ENCODE assay signal across 22 cellular contexts in the genomic region with DNA sequence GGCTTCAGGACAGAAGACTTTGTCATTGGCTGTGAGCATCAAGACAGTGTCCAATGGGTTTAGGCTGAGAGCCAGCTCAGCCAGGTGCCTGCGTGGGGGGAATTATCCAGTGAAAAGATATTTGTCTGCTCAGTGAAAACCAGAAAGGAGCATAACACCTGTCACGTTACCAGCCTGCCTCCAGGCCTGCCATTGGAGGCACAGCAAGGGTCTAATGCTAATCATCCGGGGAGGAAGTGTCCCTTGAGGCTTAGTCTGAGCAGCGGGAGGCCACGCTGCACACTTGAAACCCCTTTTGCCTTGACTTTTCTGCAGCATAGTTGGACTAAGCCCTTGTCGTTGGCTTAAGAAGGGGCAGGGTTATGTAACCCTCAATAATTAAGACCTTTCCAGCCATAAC.
A peak's percentile ranks its signal among the peaks of the same experiment; 100 is the strongest.
DNase-seq lines count a peak whose midpoint lies in the region; ATAC-seq, FAIRE-seq and TF ChIP-seq lines count a peak whose summit lies in the region.
"Had no signal": no experiment of that assay in that cellular context is flagged by ENCODE, and none has a peak within 500 bp of the region (broad histone marks: within the 10 kb centered on the region; RNA-seq: fewer than 3 reads in every experiment).

No MANE protein-coding gene starts in this region.

- peak overlapping the region; percentile 83 for H3K27ac ChIP-seq in iPS-20b (ENCODE audit: low read length)
- H3K27ac ChIP-seq: sigmoid colon, stomach, upper lobe of right lung had no signal

- H3K36me3 ChIP-seq in iPS-20b (ENCODE audit: insufficient read depth, low read depth, low read length) = no peaks in the 10 kb centered on the region
- H3K36me3 ChIP-seq: sigmoid colon, stomach, upper lobe of right lung had no signal

- no peak for TF ChIP-seq POLR2A in GM12891 (IDR thresholded peaks at IDR 0.05; ENCODE audit: low read depth, low read length)

- FAIRE-seq in RCC 7860 (lab: Jason Lieb, UNC) (no peak), GM12891 (lab: Jason Lieb, UNC) (no peak)
- FAIRE-seq: endometrium, HTR-8/SVneo, keratinocyte had no signal

- H3K27me3 ChIP-seq in iPS-20b (ENCODE audit: insufficient read depth, low read length) = no peaks in the 10 kb centered on the region
- H3K27me3 ChIP-seq: sigmoid colon, stomach, upper lobe of right lung had no signal

- no peaks in the 10 kb centered on the region for H3K9me3 ChIP-seq in iPS-20b (ENCODE audit: insufficient read depth, low read depth, low read length)
- H3K9me3 ChIP-seq: sigmoid colon, stomach, upper lobe of right lung had no signal

- H3K4me1 ChIP-seq in iPS-20b (ENCODE audit: insufficient read depth, low read length) = peaks cover 31% of the 10 kb centered on the region
- H3K4me1 ChIP-seq: sigmoid colon, stomach, upper lobe of right lung had no signal

- peak; percentile 79 for DNase-seq in DMS153 treated with DMSO at 0.1 percent for 48 hours (lab: John Stamatoyannopoulos, UW; ENCODE audit: unreplicated experiment)
- DNase-seq in NCI-H128 (lab: John Stamatoyannopoulos, UW; ENCODE audit: unreplicated experiment) = peak; percentile 12
- DNase-seq in NCI-H345 treated with DMSO at 0.1 percent for 48 hours (lab: John Stamatoyannopoulos, UW; ENCODE audit: unreplicated experiment) = peak; percentile 63
- no peak for DNase-seq in RCC 7860 (ENCODE audit: low spot score)
- no peak for DNase-seq in GM12891 (ENCODE audit: insufficient read length, low spot score)
- DNase-seq: activated CD8-positive, alpha-beta T cell treated with anti-CD3 and anti-CD28 coated beads, Interleukin-2, amount 10 ng/mL, durations not matched to agents 7 days and 5 days; activated T-cell treated with anti-CD3 and anti-CD28 coated beads, Interleukin-2, amount 50 U/mL, for 48 hours; GDM1; head of caudate nucleus; HFFc6; NCI-H2029 treated with DMSO at 0.1 percent for 48 hours; occipital lobe; SHP77 treated with DMSO at 0.1 percent for 48 hours; sigmoid colon; stomach; upper lobe of right lung had no signal

- no peak for ATAC-seq in HG02884 (IDR thresholded peaks at IDR 0.05; ENCODE audit: unreplicated experiment)
- ATAC-seq: activated CD8-positive, alpha-beta T cell treated with anti-CD3 and anti-CD28 coated beads, Interleukin-2, amount 10 ng/mL, durations not matched to agents 7 days and 5 days; activated naive CD4-positive, alpha-beta T cell treated with anti-CD3 and anti-CD28 coated beads, Interleukin-2, amount 50 U/mL, for 72 hours; upper lobe of right lung had no signal

- no peak overlapping the region for H3K4me3 ChIP-seq in iPS-20b (ENCODE audit: low read length)
- H3K4me3 ChIP-seq: sigmoid colon, stomach, upper lobe of right lung had no signal

- peak overlapping the region; percentile 30; the same call in 1 of the 2 replicates for H3K9ac ChIP-seq in iPS-20b (ENCODE audit: low read depth, low read length)

TF ChIP-seq in GM12891, 5 proteins besides CTCF, POLR2A, EP300 and RAD21:
- TF ChIP-seq POLR2AphosphoS5 (IDR thresholded peaks at IDR 0.05; ENCODE audit: low read depth, low read length) = no peak
- TF ChIP-seq SPI1 (IDR thresholded peaks at IDR 0.05; ENCODE audit: low read depth, low read length) = no peak

Comparison
In these comparisons a context has a peak if more than half of its experiments do, and no peak if none do; other contexts are left out.
1. DNase-seq: peak in DMS153 treated with DMSO at 0.1 percent for 48 hours (single experiment), NCI-H128 (single experiment) and NCI-H345 treated with DMSO at 0.1 percent for 48 hours (single experiment); none in RCC 7860 (single experiment) and GM12891 (single experiment).